9 cellular contexts compared by ENCODE assay signal in the genomic region with DNA sequence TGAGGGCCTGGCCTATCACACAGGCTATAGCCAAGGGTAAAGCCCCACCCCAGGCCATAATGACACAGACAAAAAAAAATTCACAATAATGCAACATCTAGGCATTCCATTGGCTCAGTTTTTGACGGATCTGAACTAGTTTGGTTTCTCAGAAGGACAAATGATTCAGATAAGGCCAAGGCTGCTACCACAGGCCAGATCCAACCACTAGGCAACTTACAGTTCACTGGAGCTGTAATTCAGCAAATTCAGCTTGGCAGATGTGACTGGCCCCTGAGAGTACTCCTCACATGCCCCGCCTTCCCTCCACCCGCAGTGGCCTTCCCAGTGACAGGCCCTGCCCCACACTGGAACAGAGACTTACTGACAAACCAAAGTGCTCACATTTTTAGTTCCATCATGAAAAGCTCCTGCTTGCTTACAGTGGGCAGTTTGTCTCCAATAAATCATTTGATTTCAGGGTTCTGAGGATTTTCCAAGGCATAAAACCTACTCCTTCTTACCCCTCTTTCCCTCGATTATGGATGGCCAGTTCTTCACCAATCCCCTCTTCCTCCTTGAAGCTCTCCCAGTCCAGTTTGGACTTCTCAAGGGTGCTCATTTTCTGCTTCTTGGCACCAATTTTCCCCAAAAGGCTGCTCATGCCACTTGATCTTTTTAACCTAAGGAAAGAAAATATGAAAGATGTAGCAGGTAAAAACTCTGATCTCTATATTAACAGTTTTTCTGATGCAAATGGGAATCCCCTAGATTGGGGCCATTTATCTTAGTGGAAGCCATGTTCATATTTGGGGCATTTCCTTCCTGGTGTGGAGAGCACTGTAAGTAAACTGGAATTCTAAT. TPM values are rescaled to one million over a fixed set of nuclear protein-coding genes. Genes with fewer than 3 reads are reported as not detected.
DNase-seq lines count a peak whose midpoint lies in the region; ATAC-seq, FAIRE-seq and TF ChIP-seq lines count a peak whose summit lies in the region.
"Had no signal": no experiment of that assay in that cellular context is flagged by ENCODE, and none has a peak within 500 bp of the region (broad histone marks: within the 10 kb centered on the region; RNA-seq: fewer than 3 reads in every experiment).

No MANE protein-coding gene starts in this region.

- H3K27me3 ChIP-seq in Peyer's patch = no peaks in the 10 kb centered on the region
- H3K27me3 ChIP-seq in esophagus muscularis mucosa = no peaks in the 10 kb centered on the region
- no peaks in the 10 kb centered on the region for H3K27me3 ChIP-seq in WERI-Rb-1 (ENCODE audit: insufficient read depth, low read depth, severe bottlenecking)

- TF ChIP-seq EP300 in esophagus muscularis mucosa (IDR thresholded peaks at IDR 0.05) = no peak

- H3K4me1 ChIP-seq in Peyer's patch (peaks cover 0 to 32% (median 0%) of the 10 kb centered on the region in 4 donors), esophagus muscularis mucosa (peaks cover 26 to 30% (median 28%) of the 10 kb centered on the region in 4 donors)

- DNase-seq in Peyer's patch (peak in 2 of 3 donors; percentile 75 to 83), esophagus muscularis mucosa (ENCODE audit: extremely low spot score) (no peak), non-pigmented ciliary epithelial cell (ENCODE audit: low read depth) (peak; percentile 91), GM12891 (ENCODE audit: insufficient read length, low spot score) (no peak), WERI-Rb-1 (no peak), ureter (ENCODE audit: low spot score) (no peak)

- H3K36me3 ChIP-seq in Peyer's patch (peaks cover 0 to 26% (median 0%) of the 10 kb centered on the region in 3 donors), esophagus muscularis mucosa (peaks cover 0 to 44% (median 31%) of the 10 kb centered on the region in 4 donors), WERI-Rb-1 (peaks cover 38% of the 10 kb centered on the region)

- FAIRE-seq in GM12891 (lab: Jason Lieb, UNC) = no peak

- WGBS in esophagus muscularis mucosa = 70% methylated on average over 4 of the region's 4 CpGs

- intact Hi-C loops in esophagus muscularis mucosa (cut with DNase I) = loop anchor here (5.0 kb wide), 1 partner anchor 67 kb away; no protein-coding TSS in a partner anchor

- TF ChIP-seq POLR2A in Peyer's patch (IDR thresholded peaks at IDR 0.05) (peak in 1 of 2 donors; percentile 18), esophagus muscularis mucosa (IDR thresholded peaks at IDR 0.05; ENCODE audit: low read depth) (no peak), GM12891 (IDR thresholded peaks at IDR 0.05; ENCODE audit: low read depth, low read length) (no peak)

- ATAC-seq in GM18907 (IDR thresholded peaks at IDR 0.05; ENCODE audit: unreplicated experiment) = no peak

- TF ChIP-seq CTCF in C4-2B (conservative IDR thresholded peaks at IDR 0.05) (no peak), Peyer's patch (IDR thresholded peaks at IDR 0.05) (peak in 2 of 6 experiments; percentile 28 to 40), esophagus muscularis mucosa (IDR thresholded peaks at IDR 0.05) (no peak), WERI-Rb-1 (IDR thresholded peaks at IDR 0.05; ENCODE audit: low read depth, low read length) (no peak)

- H3K9me3 ChIP-seq in Peyer's patch (no peaks in the 10 kb centered on the region), esophagus muscularis mucosa (no peaks in the 10 kb centered on the region), WERI-Rb-1 (ENCODE audit: severe bottlenecking) (no peaks in the 10 kb centered on the region)

- H3K4me3 ChIP-seq in Peyer's patch (peak overlapping the region in 2 of 4 donors; percentile 18 to 26), esophagus muscularis mucosa (no peak overlapping the region), WERI-Rb-1 (ENCODE audit: low read depth, low read length) (no peak overlapping the region)

- peak overlapping the region; percentile 94 for H3K27ac ChIP-seq in C4-2B
- H3K27ac ChIP-seq in Peyer's patch = peak overlapping the region in 3 of 4 donors; percentile 78 to 95 (median 94)
- H3K27ac ChIP-seq in esophagus muscularis mucosa (replicated peaks in 1 of 4) = peak overlapping the region; percentile 69 to 78 (median 77)
- H3K27ac ChIP-seq in WERI-Rb-1 = no peak overlapping the region; the same call in 1 of the 2 replicates
- H3K27ac ChIP-seq: HL-60 had no signal

TF ChIP-seq in GM12891, 5 proteins besides CTCF, POLR2A, EP300 and RAD21:
- TF ChIP-seq TAF1 (IDR thresholded peaks at IDR 0.05; ENCODE audit: low read depth, low read length) (no peak), SPI1 (IDR thresholded peaks at IDR 0.05; ENCODE audit: low read depth, low read length) (no peak), PAX5 (IDR thresholded peaks at IDR 0.05; ENCODE audit: insufficient read depth, low read length, severe bottlenecking) (no peak), POLR2AphosphoS5 (IDR thresholded peaks at IDR 0.05; ENCODE audit: low read depth, low read length) (no peak), POU2F2 (IDR thresholded peaks at IDR 0.05; ENCODE audit: low read depth, low read length) (no peak)

RNA-seq across cellular contexts. Expression of a gene that starts 53.3 kb away (rescaled TPM):
- total RNA-seq in Peyer's patch (100 to 1,000 TPM in 3 of 4 donors, 10 to 100 TPM in 1; 77.6 to 251 (median 206) TPM), esophagus muscularis mucosa (10 to 100 TPM; 31.6 to 67.1 (median 54.8) TPM), ureter (81.8 TPM)
- 13.4 TPM for polyA plus RNA-seq in GM12891 (2012; ENCODE audit: low read depth, missing spikeins)

Comparison
In these comparisons a context has a peak if more than half of its experiments do, and no peak if none do; other contexts are left out.
1. DNase-seq: peak in Peyer's patch (2 of 3) and non-pigmented ciliary epithelial cell (single experiment); none in esophagus muscularis mucosa (single experiment), GM12891 (single experiment), WERI-Rb-1 (single experiment) and ureter (single experiment).